ENCODE assay signal across 11 cellular contexts in the genomic region with DNA sequence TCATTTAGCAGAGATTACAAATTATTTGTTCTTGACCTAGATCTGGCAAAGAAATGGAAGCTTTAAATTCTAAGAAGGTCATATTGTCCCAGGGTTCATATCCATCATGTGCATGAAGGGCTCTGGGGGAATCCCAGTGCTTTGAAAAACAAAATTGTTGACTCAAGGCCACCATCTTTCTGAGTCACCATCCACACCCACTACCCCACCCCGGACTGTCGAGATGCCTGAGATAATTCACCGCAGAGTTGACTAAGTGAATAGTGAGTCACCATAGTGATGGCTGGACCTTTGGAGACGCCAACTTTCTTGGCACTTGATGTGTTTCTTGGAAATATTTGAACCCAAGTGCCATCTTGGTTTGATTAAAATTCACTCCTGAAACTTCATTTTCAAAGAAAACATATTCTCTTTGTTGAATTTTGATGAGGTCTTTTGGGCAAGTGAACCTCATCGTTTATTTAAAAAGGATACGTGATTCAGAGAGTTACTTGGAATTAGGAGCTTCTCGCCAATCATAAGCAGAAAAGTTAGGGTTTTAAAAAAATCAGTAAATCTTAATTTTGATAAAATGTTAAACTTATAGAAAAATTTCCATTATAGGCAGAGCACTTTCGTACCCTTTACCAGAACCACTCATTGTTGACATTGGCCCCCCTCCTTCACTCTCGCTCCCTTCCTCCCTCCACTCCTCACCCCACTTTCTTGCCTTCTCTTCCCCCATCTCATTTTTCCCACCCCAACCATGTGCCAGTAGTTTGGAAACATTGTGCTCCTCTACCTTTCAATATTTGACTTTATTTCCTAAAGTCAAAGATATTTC. TPM values are rescaled to one million over a fixed set of nuclear protein-coding genes. Genes with fewer than 3 reads are reported as not detected.
DNase-seq lines count a peak whose midpoint lies in the region; TF ChIP-seq lines count a peak whose summit lies in the region.
"Not testable (repeated sequence)": the region's sequence is repeated elsewhere in the genome, so short reads cannot be mapped to it uniquely, and the experiment has no call there.
"Had no signal": no experiment of that assay in that cellular context is flagged by ENCODE, and none has a peak within 500 bp of the region (broad histone marks: within the 10 kb centered on the region; RNA-seq: fewer than 3 reads in every experiment).

No MANE protein-coding gene starts in this region.

- not testable (repeated sequence) for H3K4me3 ChIP-seq in vagina

- peaks cover 25% of the 10 kb centered on the region for H3K36me3 Mint-ChIP-seq in activated T-helper 2 cell treated with anti-CD3 and anti-CD28 coated beads, Interferon-gamma antibody, Interleukin-2, Interleukin-4, amounts not matched to agents 10 μg/mL and 5 μg/mL and 100 μg/mL, durations not matched to agents 14 hours and 24 hours and 36 hours (ENCODE audit: low read depth)

- intact Hi-C loops in activated T-helper 2 cell treated with anti-CD3 and anti-CD28 coated beads, Interferon-gamma antibody, Interleukin-2, Interleukin-4, amounts not matched to agents 10 μg/mL and 5 μg/mL and 100 μg/mL, durations not matched to agents 14 hours and 24 hours and 36 hours (cut with micrococcal nuclease), result loop anchor here (1.0 to 10.0 kb wide), 5 partner anchors 13 to 632 kb away; a partner anchor contains a TSS
- intact Hi-C loops in vagina (cut with DNase I), result not testable (repeated sequence)

- H3K36me3 ChIP-seq in vagina, result not testable (repeated sequence)

- not testable (repeated sequence) for TF ChIP-seq CTCF in vagina (IDR thresholded peaks at IDR 0.05)

- H3K27ac Mint-ChIP-seq in activated T-helper 2 cell treated with anti-CD3 and anti-CD28 coated beads, Interferon-gamma antibody, Interleukin-2, Interleukin-4, amounts not matched to agents 10 μg/mL and 5 μg/mL and 100 μg/mL, durations not matched to agents 14 hours and 24 hours and 36 hours, result peak overlapping the region; percentile 96

- H3K9me3 Mint-ChIP-seq in activated T-helper 2 cell treated with anti-CD3 and anti-CD28 coated beads, Interferon-gamma antibody, Interleukin-2, Interleukin-4, amounts not matched to agents 10 μg/mL and 5 μg/mL and 100 μg/mL, durations not matched to agents 14 hours and 24 hours and 36 hours, result peaks cover 23% of the 10 kb centered on the region

- H3K4me1 ChIP-seq in vagina, result not testable (repeated sequence)

- peaks cover 76% of the 10 kb centered on the region for H3K4me1 Mint-ChIP-seq in activated T-helper 2 cell treated with anti-CD3 and anti-CD28 coated beads, Interferon-gamma antibody, Interleukin-2, Interleukin-4, amounts not matched to agents 10 μg/mL and 5 μg/mL and 100 μg/mL, durations not matched to agents 14 hours and 24 hours and 36 hours (ENCODE audit: low read depth)

- H3K4me3 Mint-ChIP-seq in activated T-helper 2 cell treated with anti-CD3 and anti-CD28 coated beads, Interferon-gamma antibody, Interleukin-2, Interleukin-4, amounts not matched to agents 10 μg/mL and 5 μg/mL and 100 μg/mL, durations not matched to agents 14 hours and 24 hours and 36 hours (ENCODE audit: low read depth), result not testable (repeated sequence)

- not testable (repeated sequence) for TF ChIP-seq POLR2A in vagina (IDR thresholded peaks at IDR 0.05)

- not testable (repeated sequence) for H3K27me3 Mint-ChIP-seq in activated T-helper 2 cell treated with anti-CD3 and anti-CD28 coated beads, Interferon-gamma antibody, Interleukin-2, Interleukin-4, amounts not matched to agents 10 μg/mL and 5 μg/mL and 100 μg/mL, durations not matched to agents 14 hours and 24 hours and 36 hours (ENCODE audit: low read depth)

- not testable (repeated sequence) for H3K9me3 ChIP-seq in vagina

- DNase-seq in GM03348 (ENCODE audit: low spot score), result peak; percentile 90
- DNase-seq in MV-4-11 (lab: John Stamatoyannopoulos, UW), result peak; percentile 44
- DNase-seq in activated CD4-positive, CD25-positive, alpha-beta regulatory T cell (lab: John Stamatoyannopoulos, UW), result peak in 3 of 4 experiments; percentile 10 to 53 (median 29)
- DNase-seq in activated T-helper 2 cell treated with anti-CD3 and anti-CD28 coated beads, Interferon-gamma antibody, Interleukin-2, Interleukin-4, amounts not matched to agents 10 μg/mL and 5 μg/mL and 100 μg/mL, durations not matched to agents 14 hours and 24 hours and 36 hours (ENCODE audit: low spot score), result peak; percentile 75
- peak; percentile 89 for DNase-seq in dedifferentiated amniotic fluid mesenchymal stem cell (ENCODE audit: extremely low spot score)
- DNase-seq in kidney glomerular epithelial cell (lab: John Stamatoyannopoulos, UW), result peak; percentile 88
- peak; percentile 88 for DNase-seq in stimulated activated CD4-positive, alpha-beta T cell treated with anti-CD3 and anti-CD28 coated beads, Interleukin-1b, Interleukin-23, amount 100 ng/mL, for 48 hours
- DNase-seq in vagina (ENCODE audit: extremely low spot score in 2 of 2), result not testable (repeated sequence)

- peak overlapping the region; percentile 26 for H3K27ac ChIP-seq in vagina

- not testable (repeated sequence) for H3K27me3 ChIP-seq in vagina

RNA-seq across cellular contexts. Expression of a gene that starts 53.0 kb away (rescaled TPM):
- not detected in 2 replicates for total RNA-seq in activated T-helper 2 cell treated with anti-CD3 and anti-CD28 coated beads, Interferon-gamma antibody, Interleukin-2, Interleukin-4, amounts not matched to agents 10 μg/mL and 5 μg/mL and 100 μg/mL, durations not matched to agents 14 hours and 24 hours and 36 hours
- total RNA-seq in vagina, result not detected
- total RNA-seq: sigmoid colon; T-helper 2 cell treated with Interferon-gamma antibody and Interleukin-4, amounts not matched to agents 100 ng/mL and 5 ng/mL, for 36 hours; uterus had no signal
